1 cellular context compared by ENCODE assay signal in the genomic region with DNA sequence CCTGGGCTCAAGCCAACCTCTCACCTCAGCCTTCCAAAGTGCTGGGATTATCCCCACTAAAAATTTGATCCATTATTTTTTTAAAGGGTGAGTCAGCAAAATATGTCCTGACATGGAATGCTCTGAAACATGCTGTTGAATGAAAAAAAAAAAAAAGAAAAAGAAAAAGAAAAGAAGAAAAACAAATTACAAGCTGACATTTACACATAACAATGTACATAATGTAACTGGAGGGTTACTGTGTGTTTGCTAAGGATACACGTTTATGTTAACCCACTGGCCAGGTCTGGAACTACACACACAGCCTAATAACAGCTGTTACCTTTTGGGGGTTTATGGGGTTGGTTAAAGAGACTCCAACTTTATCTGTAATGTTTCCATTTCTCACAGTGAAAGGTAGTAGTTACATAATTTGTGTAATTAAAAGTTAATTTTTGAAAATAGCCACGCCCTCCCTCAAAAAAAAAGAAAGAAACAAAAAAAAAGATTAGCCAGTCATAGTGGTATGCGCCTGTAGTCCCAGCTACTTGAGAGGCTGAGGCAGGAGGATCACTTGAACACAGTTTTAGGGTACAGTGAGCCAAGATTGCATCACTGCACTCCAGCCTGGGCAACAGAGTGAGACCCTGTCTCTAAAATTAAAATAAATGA.
TF ChIP-seq lines count a peak whose summit lies in the region.

No MANE protein-coding gene starts in this region.

TF ChIP-seq in IMR-90, 13 proteins besides CTCF, POLR2A, EP300 and RAD21 (continued from another document):
- TF ChIP-seq, protein P1, sequence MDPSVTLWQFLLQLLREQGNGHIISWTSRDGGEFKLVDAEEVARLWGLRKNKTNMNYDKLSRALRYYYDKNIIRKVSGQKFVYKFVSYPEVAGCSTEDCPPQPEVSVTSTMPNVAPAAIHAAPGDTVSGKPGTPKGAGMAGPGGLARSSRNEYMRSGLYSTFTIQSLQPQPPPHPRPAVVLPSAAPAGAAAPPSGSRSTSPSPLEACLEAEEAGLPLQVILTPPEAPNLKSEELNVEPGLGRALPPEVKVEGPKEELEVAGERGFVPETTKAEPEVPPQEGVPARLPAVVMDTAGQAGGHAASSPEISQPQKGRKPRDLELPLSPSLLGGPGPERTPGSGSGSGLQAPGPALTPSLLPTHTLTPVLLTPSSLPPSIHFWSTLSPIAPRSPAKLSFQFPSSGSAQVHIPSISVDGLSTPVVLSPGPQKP (IDR thresholded peaks at IDR 0.05; ENCODE audit: borderline replicate concordance, low read depth, low read length): no peak
- TF ChIP-seq MAZ (IDR thresholded peaks at IDR 0.05; ENCODE audit: borderline replicate concordance, low read depth, low read length) (no peak), CHD1 (IDR thresholded peaks at IDR 0.05; ENCODE audit: low read depth, low read length) (no peak), BHLHE40 (IDR thresholded peaks at IDR 0.05; ENCODE audit: low read depth, low read length) (no peak), RCOR1 (IDR thresholded peaks at IDR 0.05; ENCODE audit: insufficient replicate concordance, low read length) (no peak), FOS (IDR thresholded peaks at IDR 0.05; ENCODE audit: low read depth, low read length) (no peak), MXI1 (IDR thresholded peaks at IDR 0.05; ENCODE audit: borderline replicate concordance, low read depth, low read length) (no peak), NFE2L2 (IDR thresholded peaks at IDR 0.05; ENCODE audit: low read depth, low read length) (peak; percentile 96)
- TF ChIP-seq, protein P2, sequence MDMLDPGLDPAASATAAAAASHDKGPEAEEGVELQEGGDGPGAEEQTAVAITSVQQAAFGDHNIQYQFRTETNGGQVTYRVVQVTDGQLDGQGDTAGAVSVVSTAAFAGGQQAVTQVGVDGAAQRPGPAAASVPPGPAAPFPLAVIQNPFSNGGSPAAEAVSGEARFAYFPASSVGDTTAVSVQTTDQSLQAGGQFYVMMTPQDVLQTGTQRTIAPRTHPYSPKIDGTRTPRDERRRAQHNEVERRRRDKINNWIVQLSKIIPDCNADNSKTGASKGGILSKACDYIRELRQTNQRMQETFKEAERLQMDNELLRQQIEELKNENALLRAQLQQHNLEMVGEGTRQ (IDR thresholded peaks at IDR 0.05; ENCODE audit: low read depth, low read length): no peak
TF ChIP-seq in IMR-90: peak in this region for 2.
